20 cellular contexts compared by ENCODE assay signal in genomic region chr1:173444757-173445156, GRCh38. TPM values are rescaled to one million over a fixed set of nuclear protein-coding genes. Genes with fewer than 3 reads are reported as not detected.
DNase-seq lines count a peak whose midpoint lies in the region; ATAC-seq and TF ChIP-seq lines count a peak whose summit lies in the region.
"Had no signal": no experiment of that assay in that cellular context is flagged by ENCODE, and none has a peak within 500 bp of the region (broad histone marks: within the 10 kb centered on the region; RNA-seq: fewer than 3 reads in every experiment).

No MANE protein-coding gene starts in this region.

- no peak for TF ChIP-seq CTCF in psoas muscle (IDR thresholded peaks at IDR 0.05)

- H3K27me3 ChIP-seq in HUES64 (ENCODE audit: insufficient read depth, low read length) (no peaks in the 10 kb centered on the region), psoas muscle (ENCODE audit: insufficient read depth in 3 of 3, low read length in 2 of 3) (no peaks in the 10 kb centered on the region)
- no peaks in the 10 kb centered on the region for H3K27me3 ChIP-seq in effector memory CD4-positive, alpha-beta T cell (replicated peaks; ENCODE audit: control insufficient read depth, insufficient read depth, low read length, poor library complexity, severe bottlenecking)
- H3K27me3 ChIP-seq: heart right ventricle, SJSA1 had no signal

- WGBS in HUES64 = 79% methylated on average over 1 of the region's 1 CpG
- 91 to 97% (median 93%) methylated on average over 1 of the region's 1 CpG for WGBS in psoas muscle, 3 donors

- peaks cover 14% of the 10 kb centered on the region for H3K9me3 Mint-ChIP-seq in activated naive CD4-positive, alpha-beta T cell treated with anti-CD3 and anti-CD28 coated beads for 36 hours
- peaks cover 13% of the 10 kb centered on the region for H3K9me3 Mint-ChIP-seq in activated naive CD8-positive, alpha-beta T cell (ENCODE audit: low read depth)
- peaks cover 6 to 11% of the 10 kb centered on the region in 2 donors for H3K9me3 Mint-ChIP-seq in stimulated activated naive CD8-positive, alpha-beta T cell treated with anti-CD3 and anti-CD28 coated beads, Interleukin-15, amount 100 ng/mL, for 72 hours

- DNase-seq in activated naive CD4-positive, alpha-beta T cell treated with anti-CD3 and anti-CD28 coated beads for 36 hours = peak; percentile 13
- no peak for DNase-seq in activated naive CD4-positive, alpha-beta T cell treated with anti-CD3 and anti-CD28 coated beads, Interleukin-2, amount 50 U/mL, for 16 hours
- DNase-seq in stimulated activated naive CD8-positive, alpha-beta T cell treated with anti-CD3 and anti-CD28 coated beads, Interleukin-15, amount 100 ng/mL, for 72 hours = no peak
- DNase-seq in NCI-H2107 treated with DMSO at 0.1 percent for 48 hours (lab: John Stamatoyannopoulos, UW; ENCODE audit: unreplicated experiment) (no peak), psoas muscle (no peak)
- no peak for DNase-seq in effector memory CD4-positive, alpha-beta T cell
- DNase-seq: heart right ventricle; left colon; naive B cell; NCI-H1417; NCI-H774; right cardiac atrium; stimulated activated CD4-positive, alpha-beta T cell treated with anti-CD3 and anti-CD28 coated beads, Interleukin-2, amount 100 ng/mL, for 48 hours had no signal

- no peak overlapping the region for H3K4me3 Mint-ChIP-seq in activated naive CD4-positive, alpha-beta T cell treated with anti-CD3 and anti-CD28 coated beads for 36 hours
- peak overlapping the region; percentile 42 for H3K4me3 Mint-ChIP-seq in activated naive CD8-positive, alpha-beta T cell
- H3K4me3 Mint-ChIP-seq in stimulated activated naive CD8-positive, alpha-beta T cell treated with anti-CD3 and anti-CD28 coated beads, Interleukin-15, amount 100 ng/mL, for 72 hours = peak overlapping the region; percentile 6 to 15
- H3K4me3 Mint-ChIP-seq: naive B cell; stimulated activated memory B cell treated with anti-CD40 and anti-IgM and Interleukin-4, amounts not matched to agents 10 μg/mL and 1 μg/mL and 100 μg/mL, for 72 hours had no signal

- peak; percentile 80 for ATAC-seq in stimulated activated naive CD8-positive, alpha-beta T cell treated with anti-CD3 and anti-CD28 coated beads, Interleukin-15, amount 100 ng/mL, for 72 hours
- no peak for ATAC-seq in psoas muscle
- ATAC-seq: heart right ventricle; left colon; right cardiac atrium; stimulated activated memory B cell treated with anti-CD40 and anti-IgM and Interleukin-4, amounts not matched to agents 10 μg/mL and 1 μg/mL and 100 μg/mL, for 72 hours had no signal

- H3K4me3 ChIP-seq in HUES64 (ENCODE audit: low read length) (no peak overlapping the region), psoas muscle (no peak overlapping the region)
- no peak overlapping the region for H3K4me3 ChIP-seq in effector memory CD4-positive, alpha-beta T cell (ENCODE audit: insufficient read depth, low read depth, low read length, poor library complexity, severe bottlenecking)
- H3K4me3 ChIP-seq: heart right ventricle, SJSA1 had no signal

- H3K4me1 ChIP-seq in HUES64 (ENCODE audit: insufficient read depth, low read length) (peaks cover 41% of the 10 kb centered on the region), psoas muscle (no peaks in the 10 kb centered on the region)
- H3K4me1 ChIP-seq in effector memory CD4-positive, alpha-beta T cell (ENCODE audit: control insufficient read depth, insufficient read depth, low read length, poor library complexity, severe bottlenecking) = no peaks in the 10 kb centered on the region

- peaks cover 24% of the 10 kb centered on the region for H3K4me1 Mint-ChIP-seq in activated naive CD4-positive, alpha-beta T cell treated with anti-CD3 and anti-CD28 coated beads for 36 hours (ENCODE audit: low read depth)
- H3K4me1 Mint-ChIP-seq in activated naive CD8-positive, alpha-beta T cell (ENCODE audit: low read depth) = peaks cover 23% of the 10 kb centered on the region
- H3K4me1 Mint-ChIP-seq in stimulated activated naive CD8-positive, alpha-beta T cell treated with anti-CD3 and anti-CD28 coated beads, Interleukin-15, amount 100 ng/mL, for 72 hours = peaks cover 20% of the 10 kb centered on the region

- CTCF ChIA-PET in activated naive CD4-positive, alpha-beta T cell treated with anti-CD3 and anti-CD28 coated beads for 36 hours (lab: Charles Lee) = interaction anchor here (0.7 to 2.7 kb wide), 3 partner anchors 10 to 383 kb away, joined by 3 to 7 read pairs (median 4); no protein-coding TSS in a partner anchor

- peak overlapping the region; percentile 67; the same call in 1 of the 2 replicates for H3K27ac ChIP-seq in HUES64 (ENCODE audit: low read depth, low read length)
- H3K27ac ChIP-seq in psoas muscle = no peak overlapping the region
- H3K27ac ChIP-seq in effector memory CD4-positive, alpha-beta T cell (ENCODE audit: insufficient read depth, low read length, poor library complexity, severe bottlenecking) = no peak overlapping the region
- H3K27ac ChIP-seq: epithelial cell of prostate, heart right ventricle, SJSA1, VCaP had no signal

- H3K9ac ChIP-seq in HUES64 (ENCODE audit: low read depth, low read length) = no peak overlapping the region

- H3K27me3 Mint-ChIP-seq in activated naive CD4-positive, alpha-beta T cell treated with anti-CD3 and anti-CD28 coated beads for 36 hours (ENCODE audit: low read depth) = no peaks in the 10 kb centered on the region
- no peaks in the 10 kb centered on the region for H3K27me3 Mint-ChIP-seq in activated naive CD8-positive, alpha-beta T cell
- no peaks in the 10 kb centered on the region for H3K27me3 Mint-ChIP-seq in stimulated activated naive CD8-positive, alpha-beta T cell treated with anti-CD3 and anti-CD28 coated beads, Interleukin-15, amount 100 ng/mL, for 72 hours
- H3K27me3 Mint-ChIP-seq: naive B cell; stimulated activated memory B cell treated with anti-CD40 and anti-IgM and Interleukin-4, amounts not matched to agents 10 μg/mL and 1 μg/mL and 100 μg/mL, for 72 hours had no signal

- intact Hi-C loops in activated naive CD4-positive, alpha-beta T cell treated with anti-CD3 and anti-CD28 coated beads for 36 hours (cut with micrococcal nuclease) = no loop called here
- intact Hi-C loops in psoas muscle (cut with DNase I) = no loop called here

- H3K9me3 ChIP-seq in HUES64 (ENCODE audit: insufficient read depth, low read depth, low read length) (peaks cover 25% of the 10 kb centered on the region), psoas muscle (no peaks in the 10 kb centered on the region)
- H3K9me3 ChIP-seq in effector memory CD4-positive, alpha-beta T cell (ENCODE audit: control insufficient read depth, low read length) = peaks cover 10% of the 10 kb centered on the region
- H3K9me3 ChIP-seq: SJSA1 had no signal

- peaks cover 18% of the 10 kb centered on the region for H3K36me3 ChIP-seq in HUES64 (ENCODE audit: insufficient read depth, low read length)
- peaks cover 0 to 8% of the 10 kb centered on the region in 2 donors for H3K36me3 ChIP-seq in psoas muscle (ENCODE audit: insufficient read depth in 1 of 2, low read depth in 1 of 2)
- H3K36me3 ChIP-seq in effector memory CD4-positive, alpha-beta T cell (ENCODE audit: control insufficient read depth, insufficient read depth, low read length) = peaks cover 11% of the 10 kb centered on the region
- H3K36me3 ChIP-seq: SJSA1 had no signal

- H3K36me3 Mint-ChIP-seq in activated naive CD4-positive, alpha-beta T cell treated with anti-CD3 and anti-CD28 coated beads for 36 hours (ENCODE audit: low read depth) = peaks cover 29% of the 10 kb centered on the region
- peaks cover 25% of the 10 kb centered on the region for H3K36me3 Mint-ChIP-seq in activated naive CD8-positive, alpha-beta T cell

- peak overlapping the region; percentile 7 for H3K27ac Mint-ChIP-seq in activated naive CD4-positive, alpha-beta T cell treated with anti-CD3 and anti-CD28 coated beads for 36 hours
- H3K27ac Mint-ChIP-seq in activated naive CD8-positive, alpha-beta T cell = peak overlapping the region; percentile 3
- H3K27ac Mint-ChIP-seq in stimulated activated naive CD8-positive, alpha-beta T cell treated with anti-CD3 and anti-CD28 coated beads, Interleukin-15, amount 100 ng/mL, for 72 hours = peak overlapping the region in 1 of 2 donors; percentile 49
- H3K27ac Mint-ChIP-seq: activated T-helper 2 cell treated with anti-CD3 and anti-CD28 coated beads, Interferon-gamma antibody, Interleukin-2, Interleukin-4, amounts not matched to agents 10 μg/mL and 5 μg/mL and 100 μg/mL, durations not matched to agents 14 hours and 24 hours and 36 hours; stimulated activated memory B cell treated with anti-CD40 and anti-IgM and Interleukin-4, amounts not matched to agents 10 μg/mL and 1 μg/mL and 100 μg/mL, for 72 hours had no signal

RNA-seq across cellular contexts. Expression of gene PRDX6, which starts 32.4 kb away (rescaled TPM):
- 100 to 1,000 TPM; 147 to 150 TPM for total RNA-seq in activated naive CD4-positive, alpha-beta T cell treated with anti-CD3 and anti-CD28 coated beads for 36 hours
- 380 TPM for polyA plus RNA-seq in HUES64 (2013, experiment 1 of 2)
- polyA plus RNA-seq in HUES64 (2013, experiment 2 of 2) = 365 TPM
- 100 to 1,000 TPM; 388 to 569 (median 532) TPM for total RNA-seq in psoas muscle
- 100 to 1,000 TPM; 369 to 592 (median 472) TPM for polyA plus RNA-seq in psoas muscle
